In genomic region chr5:120471971-120472370, GRCh38 we compare ENCODE assay signal across 10 cellular contexts. TPM values are rescaled to one million over a fixed set of nuclear protein-coding genes. Genes with fewer than 3 reads are reported as not detected.
"Had no signal": no experiment of that assay in that cellular context is flagged by ENCODE, and none has a peak within 500 bp of the region (broad histone marks: within the 10 kb centered on the region; RNA-seq: fewer than 3 reads in every experiment).

No MANE protein-coding gene starts in this region.

- H3K4me3 ChIP-seq: GM23338, HAP-1 had no signal

- H3K4me3 Mint-ChIP-seq: GM23338, HFFc6, IgD-negative memory B cell had no signal

- H3K4me1 Mint-ChIP-seq: GM23338, IgD-negative memory B cell had no signal

- DNase-seq: H7, HFFc6, KBM-7 had no signal

- FAIRE-seq: H1, HTR-8/SVneo had no signal

- H3K36me3 Mint-ChIP-seq: IgD-negative memory B cell had no signal

- H3K9me3 Mint-ChIP-seq: GM23338, HFFc6, IgD-negative memory B cell had no signal

- H3K36me3 ChIP-seq: HAP-1 had no signal

- ATAC-seq: GM23338, HCT116 had no signal

- H2AFZ ChIP-seq: GM23338 had no signal

- H3K27ac Mint-ChIP-seq: GM23338, HFFc6, IgD-negative memory B cell had no signal

- H3K9me3 ChIP-seq: HAP-1 had no signal

- H3K4me2 ChIP-seq: GM23338 had no signal

RNA-seq across cellular contexts. Expression of gene PRR16, which starts 7.9 kb away (rescaled TPM):
- total RNA-seq: H7, HT-29 had no signal
- polyA plus RNA-seq: IgD-negative memory B cell had no signal
